ENCODE assay signal across 1 cellular context in the genomic region with DNA sequence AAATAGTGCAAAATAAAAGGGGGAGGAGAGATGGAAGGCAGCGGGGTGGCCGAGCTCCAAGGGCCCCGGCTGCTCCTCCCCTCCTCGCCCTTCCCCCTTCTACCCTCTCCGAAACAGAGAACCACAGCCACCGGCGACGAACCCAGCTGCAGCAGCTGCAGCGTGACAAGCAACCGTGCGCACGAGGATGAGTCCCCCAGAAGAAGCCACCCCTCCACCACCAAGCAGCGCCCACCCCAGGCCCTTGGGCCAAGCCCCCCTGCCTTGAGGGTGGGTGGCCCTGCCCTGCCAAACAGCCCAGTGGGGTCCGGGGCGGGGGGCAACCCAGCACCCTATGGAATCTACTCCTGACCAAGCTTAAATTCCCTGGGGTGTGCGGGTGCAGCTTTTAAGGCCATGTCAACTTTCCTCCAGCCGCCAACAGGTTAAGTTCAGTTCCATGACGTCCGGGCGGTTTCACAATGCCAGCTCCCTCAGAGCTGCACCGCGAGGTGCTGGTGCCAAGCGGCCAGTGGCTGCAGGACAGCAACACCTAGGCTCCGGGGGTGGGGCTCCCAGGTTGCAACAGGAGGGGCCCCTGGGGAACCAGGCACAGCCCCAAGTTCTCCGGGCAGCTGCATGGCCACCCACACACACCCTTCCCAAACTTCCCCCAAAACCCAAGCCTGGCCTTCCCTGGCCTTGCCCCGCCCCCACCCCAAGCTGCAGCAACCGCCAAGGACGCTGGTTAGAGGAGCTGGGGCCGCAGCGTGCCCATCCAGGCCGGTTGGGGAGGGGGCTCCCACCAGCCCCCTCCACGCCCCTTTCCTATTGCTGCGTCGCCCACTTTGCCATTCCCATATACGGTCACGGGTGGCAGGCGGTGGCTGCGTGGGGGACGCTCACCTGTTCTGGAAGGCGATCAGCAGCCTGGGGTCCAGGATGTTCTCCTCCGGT.
TF ChIP-seq lines count a peak whose summit lies in the region.

No MANE protein-coding gene starts in this region.

TF ChIP-seq in HepG2, 621 proteins besides CTCF, POLR2A, EP300 and RAD21 (continued from another document):
- TF ChIP-seq, protein P1, sequence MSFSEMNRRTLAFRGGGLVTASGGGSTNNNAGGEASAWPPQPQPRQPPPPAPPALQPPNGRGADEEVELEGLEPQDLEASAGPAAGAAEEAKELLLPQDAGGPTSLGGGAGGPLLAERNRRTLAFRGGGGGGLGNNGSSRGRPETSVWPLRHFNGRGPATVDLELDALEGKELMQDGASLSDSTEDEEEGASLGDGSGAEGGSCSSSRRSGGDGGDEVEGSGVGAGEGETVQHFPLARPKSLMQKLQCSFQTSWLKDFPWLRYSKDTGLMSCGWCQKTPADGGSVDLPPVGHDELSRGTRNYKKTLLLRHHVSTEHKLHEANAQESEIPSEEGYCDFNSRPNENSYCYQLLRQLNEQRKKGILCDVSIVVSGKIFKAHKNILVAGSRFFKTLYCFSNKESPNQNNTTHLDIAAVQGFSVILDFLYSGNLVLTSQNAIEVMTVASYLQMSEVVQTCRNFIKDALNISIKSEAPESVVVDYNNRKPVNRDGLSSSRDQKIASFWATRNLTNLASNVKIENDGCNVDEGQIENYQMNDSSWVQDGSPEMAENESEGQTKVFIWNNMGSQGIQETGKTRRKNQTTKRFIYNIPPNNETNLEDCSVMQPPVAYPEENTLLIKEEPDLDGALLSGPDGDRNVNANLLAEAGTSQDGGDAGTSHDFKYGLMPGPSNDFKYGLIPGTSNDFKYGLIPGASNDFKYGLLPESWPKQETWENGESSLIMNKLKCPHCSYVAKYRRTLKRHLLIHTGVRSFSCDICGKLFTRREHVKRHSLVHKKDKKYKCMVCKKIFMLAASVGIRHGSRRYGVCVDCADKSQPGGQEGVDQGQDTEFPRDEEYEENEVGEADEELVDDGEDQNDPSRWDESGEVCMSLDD (CRISPR knock-in tag; IDR thresholded peaks at IDR 0.05; ENCODE audit: borderline replicate concordance): peak; percentile 82; the same call in 1 of the 2 replicates
- peak; percentile 28 for TF ChIP-seq PRPF4 (IDR thresholded peaks at IDR 0.05; ENCODE audit: low read depth, low read length, poor library complexity, severe bottlenecking)
- peak; percentile 52; the same call in 1 of the 2 replicates for TF ChIP-seq ZFP91 (CRISPR knock-in tag; IDR thresholded peaks at IDR 0.05; ENCODE audit: borderline replicate concordance)
- peak; percentile 62 for TF ChIP-seq GFI1 (CRISPR knock-in tag; IDR thresholded peaks at IDR 0.05; ENCODE audit: borderline replicate concordance)
- no peak for TF ChIP-seq SNAPC2 (CRISPR knock-in tag; IDR thresholded peaks at IDR 0.05)
- no peak for TF ChIP-seq MAFK (conservative IDR thresholded peaks at IDR 0.05 in 1 of 2, IDR thresholded peaks at IDR 0.05 in 1 of 2; ENCODE audit: low read length in 2 of 2)
- TF ChIP-seq ZNF124 (CRISPR knock-in tag; IDR thresholded peaks at IDR 0.05): no peak
- peak; percentile 33; the same call in 1 of the 2 replicates for TF ChIP-seq ZNF572 (CRISPR knock-in tag; IDR thresholded peaks at IDR 0.05)
- no peak for TF ChIP-seq SSRP1 (CRISPR knock-in tag; IDR thresholded peaks at IDR 0.05)
- no peak for TF ChIP-seq ZNF703 (CRISPR knock-in tag; IDR thresholded peaks at IDR 0.05; ENCODE audit: borderline replicate concordance)
- no peak for TF ChIP-seq SMAD9 (CRISPR knock-in tag; IDR thresholded peaks at IDR 0.05)
- TF ChIP-seq RORA (CRISPR knock-in tag; IDR thresholded peaks at IDR 0.05): no peak
- TF ChIP-seq, protein P2, sequence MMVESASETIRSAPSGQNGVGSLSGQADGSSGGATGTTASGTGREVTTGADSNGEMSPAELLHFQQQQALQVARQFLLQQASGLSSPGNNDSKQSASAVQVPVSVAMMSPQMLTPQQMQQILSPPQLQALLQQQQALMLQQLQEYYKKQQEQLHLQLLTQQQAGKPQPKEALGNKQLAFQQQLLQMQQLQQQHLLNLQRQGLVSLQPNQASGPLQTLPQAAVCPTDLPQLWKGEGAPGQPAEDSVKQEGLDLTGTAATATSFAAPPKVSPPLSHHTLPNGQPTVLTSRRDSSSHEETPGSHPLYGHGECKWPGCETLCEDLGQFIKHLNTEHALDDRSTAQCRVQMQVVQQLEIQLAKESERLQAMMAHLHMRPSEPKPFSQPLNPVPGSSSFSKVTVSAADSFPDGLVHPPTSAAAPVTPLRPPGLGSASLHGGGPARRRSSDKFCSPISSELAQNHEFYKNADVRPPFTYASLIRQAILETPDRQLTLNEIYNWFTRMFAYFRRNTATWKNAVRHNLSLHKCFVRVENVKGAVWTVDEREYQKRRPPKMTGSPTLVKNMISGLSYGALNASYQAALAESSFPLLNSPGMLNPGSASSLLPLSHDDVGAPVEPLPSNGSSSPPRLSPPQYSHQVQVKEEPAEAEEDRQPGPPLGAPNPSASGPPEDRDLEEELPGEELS (CRISPR knock-in tag; IDR thresholded peaks at IDR 0.05): peak; percentile 26; the same call in 1 of the 2 replicates
- TF ChIP-seq ADNP (CRISPR knock-in tag; IDR thresholded peaks at IDR 0.05): no peak
- TF ChIP-seq ZNF563 (CRISPR knock-in tag; IDR thresholded peaks at IDR 0.05): peak; percentile 84
- no peak for TF ChIP-seq RELA (CRISPR knock-in tag; IDR thresholded peaks at IDR 0.05)
- peak; percentile 45; the same call in 1 of the 2 replicates for TF ChIP-seq ZFX (CRISPR knock-in tag; IDR thresholded peaks at IDR 0.05; ENCODE audit: low read depth)
- no peak; the same call in 1 of the 2 replicates for TF ChIP-seq ZBTB33 (CRISPR knock-in tag; IDR thresholded peaks at IDR 0.05)
- TF ChIP-seq ZNF350 (CRISPR knock-in tag; IDR thresholded peaks at IDR 0.05; ENCODE audit: borderline replicate concordance, low read depth): no peak
- 0 out of 3 replicates have a peak, but pooled peaks have one; percentile 50 for TF ChIP-seq MXI1 (IDR thresholded peaks at IDR 0.05; ENCODE audit: borderline replicate concordance, low read depth, low read length)
- TF ChIP-seq SKIL (CRISPR knock-in tag; IDR thresholded peaks at IDR 0.05; ENCODE audit: borderline replicate concordance): no peak
- TF ChIP-seq ZNF883 (CRISPR knock-in tag; IDR thresholded peaks at IDR 0.05; ENCODE audit: not compliant biosample characterization): peak; percentile 19
- TF ChIP-seq GPBP1L1 (CRISPR knock-in tag; IDR thresholded peaks at IDR 0.05): no peak
- no peak for TF ChIP-seq BCLAF1 (IDR thresholded peaks at IDR 0.05)
- no peak for TF ChIP-seq RXRB (CRISPR knock-in tag; IDR thresholded peaks at IDR 0.05; ENCODE audit: borderline replicate concordance)
- no peak for TF ChIP-seq ZNF331 (CRISPR knock-in tag; IDR thresholded peaks at IDR 0.05)
- TF ChIP-seq ZNF224 (CRISPR knock-in tag; IDR thresholded peaks at IDR 0.05): 0 out of 2 replicates have a peak, but pooled peaks have one; percentile 44
- no peak for TF ChIP-seq ZSCAN22 (CRISPR knock-in tag; IDR thresholded peaks at IDR 0.05)
- TF ChIP-seq, protein P3, sequence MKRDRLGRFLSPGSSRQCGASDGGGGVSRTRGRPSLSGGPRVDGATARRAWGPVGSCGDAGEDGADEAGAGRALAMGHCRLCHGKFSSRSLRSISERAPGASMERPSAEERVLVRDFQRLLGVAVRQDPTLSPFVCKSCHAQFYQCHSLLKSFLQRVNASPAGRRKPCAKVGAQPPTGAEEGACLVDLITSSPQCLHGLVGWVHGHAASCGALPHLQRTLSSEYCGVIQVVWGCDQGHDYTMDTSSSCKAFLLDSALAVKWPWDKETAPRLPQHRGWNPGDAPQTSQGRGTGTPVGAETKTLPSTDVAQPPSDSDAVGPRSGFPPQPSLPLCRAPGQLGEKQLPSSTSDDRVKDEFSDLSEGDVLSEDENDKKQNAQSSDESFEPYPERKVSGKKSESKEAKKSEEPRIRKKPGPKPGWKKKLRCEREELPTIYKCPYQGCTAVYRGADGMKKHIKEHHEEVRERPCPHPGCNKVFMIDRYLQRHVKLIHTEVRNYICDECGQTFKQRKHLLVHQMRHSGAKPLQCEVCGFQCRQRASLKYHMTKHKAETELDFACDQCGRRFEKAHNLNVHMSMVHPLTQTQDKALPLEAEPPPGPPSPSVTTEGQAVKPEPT (CRISPR knock-in tag; IDR thresholded peaks at IDR 0.05; ENCODE audit: low read depth): no peak
- peak; percentile 77 for TF ChIP-seq ZNF878 (CRISPR knock-in tag; IDR thresholded peaks at IDR 0.05)
- TF ChIP-seq HIVEP1 (CRISPR knock-in tag; IDR thresholded peaks at IDR 0.05): no peak
- peak; percentile 71; the same call in 1 of the 2 replicates for TF ChIP-seq CREM (IDR thresholded peaks at IDR 0.05)
- no peak for TF ChIP-seq CREM (CRISPR knock-in tag; IDR thresholded peaks at IDR 0.05)
- no peak; the same call in 1 of the 2 replicates for TF ChIP-seq HNF4A (CRISPR knock-in tag; IDR thresholded peaks at IDR 0.05)
- TF ChIP-seq ZBTB25 (CRISPR knock-in tag; IDR thresholded peaks at IDR 0.05): no peak
- peak; percentile 47 for TF ChIP-seq POLR2G (IDR thresholded peaks at IDR 0.05; ENCODE audit: low read depth, low read length)
